ENCODE assay signal across 19 cellular contexts in genomic region chr13:21233086-21233485, GRCh38. TPM values are rescaled to one million over a fixed set of nuclear protein-coding genes. Genes with fewer than 3 reads are reported as not detected.
A peak's percentile ranks its signal among the peaks of the same experiment; 100 is the strongest.
DNase-seq lines count a peak whose midpoint lies in the region; ATAC-seq, FAIRE-seq and TF ChIP-seq lines count a peak whose summit lies in the region.
"Had no signal": no experiment of that assay in that cellular context is flagged by ENCODE, and none has a peak within 500 bp of the region (broad histone marks: within the 10 kb centered on the region; RNA-seq: fewer than 3 reads in every experiment).

No MANE protein-coding gene starts in this region.

- H3K4me3 ChIP-seq in GM23338 (no peak overlapping the region), GM12878 (no peak overlapping the region), rectal smooth muscle tissue (ENCODE audit: low read length) (no peak overlapping the region), small intestine (ENCODE audit: low read depth in 1 of 2, low read length in 2 of 2) (no peak overlapping the region)
- H3K4me3 ChIP-seq: SJCRH30, tibial nerve had no signal

- TF ChIP-seq POLR2A in GM12878 (IDR thresholded peaks at IDR 0.05; ENCODE audit: low read depth, low read length), result no peak

- H3K4me3 Mint-ChIP-seq in GM23338, result no peak overlapping the region
- H3K4me3 Mint-ChIP-seq: activated naive CD4-positive, alpha-beta T cell treated with anti-CD3 and anti-CD28 coated beads for 36 hours; CD8-positive, alpha-beta memory T cell; endodermal cell had no signal

- no TSS peak for BruUV-seq in GM12878 (replicated peaks; lab: Mats Ljungman, UMichigan)

- H3K36me3 ChIP-seq in GM23338 (ENCODE audit: insufficient read depth) (no peaks in the 10 kb centered on the region), GM12878 (ENCODE audit: control insufficient read depth in 2 of 2, insufficient read depth in 2 of 2, low read length in 1 of 2) (no peaks in the 10 kb centered on the region), rectal smooth muscle tissue (ENCODE audit: control insufficient read depth, insufficient read depth, low read length) (no peaks in the 10 kb centered on the region), small intestine (ENCODE audit: control insufficient read depth in 2 of 2, insufficient read depth in 2 of 2, low read length in 2 of 2) (no peaks in the 10 kb centered on the region)
- H3K36me3 ChIP-seq: SJCRH30, tibial nerve had no signal

- no peaks in the 10 kb centered on the region; the same call in 2 of the 3 replicates for H3K4me1 Mint-ChIP-seq in GM23338
- H3K4me1 Mint-ChIP-seq: endodermal cell had no signal

- CTCF ChIA-PET in GM12878 (lab: Yijun Ruan, JAX), result interaction anchor here (0.8 to 1.1 kb wide), 2 partner anchors 14 to 78 kb away, joined by 3 read pairs; no protein-coding TSS in a partner anchor

- ATAC-seq in GM23338, result no peak
- peak; percentile 36 for ATAC-seq in GM12878
- no peak for ATAC-seq in HG03139 (IDR thresholded peaks at IDR 0.05; ENCODE audit: unreplicated experiment)

- peaks cover 8% of the 10 kb centered on the region; the same call in 1 of the 2 replicates for H3K9me2 ChIP-seq in GM23338 (ENCODE audit: insufficient read depth)

- H3K9me3 ChIP-seq in GM12878 (replicated peaks; ENCODE audit: control insufficient read depth, insufficient read depth, low read length) (no peaks in the 10 kb centered on the region; the same call in 2 of the 3 replicates), small intestine (ENCODE audit: control insufficient read depth, low read depth) (no peaks in the 10 kb centered on the region)
- H3K9me3 ChIP-seq: SJCRH30, tibial nerve had no signal

- TF ChIP-seq RAD21 in GM12878 (IDR thresholded peaks at IDR 0.05; ENCODE audit: insufficient read depth, low read depth, low read length), result no peak

- H3K4me1 ChIP-seq in GM23338 (ENCODE audit: insufficient read depth), result no peaks in the 10 kb centered on the region
- no peaks in the 10 kb centered on the region for H3K4me1 ChIP-seq in GM12878 (ENCODE audit: control insufficient read depth, insufficient read depth, low read length)
- H3K4me1 ChIP-seq in rectal smooth muscle tissue (ENCODE audit: control insufficient read depth, insufficient read depth, low read length), result no peaks in the 10 kb centered on the region
- no peaks in the 10 kb centered on the region for H3K4me1 ChIP-seq in small intestine (ENCODE audit: control insufficient read depth in 2 of 2, insufficient read depth in 1 of 2, low read depth in 1 of 2, low read length in 1 of 2)
- H3K4me1 ChIP-seq: SJCRH30, tibial nerve had no signal

- RAD21 ChIA-PET in GM12878 (lab: Charles Lee; ENCODE audit: unreplicated experiment), result no interaction called here

- DNase-seq in NOMO-1 treated with DMSO at 0.1 percent for 48 hours (lab: John Stamatoyannopoulos, UW; ENCODE audit: unreplicated experiment) (peak; percentile 20), NOMO-1 treated with dmso at 0.1 percent for 144 hours (lab: John Stamatoyannopoulos, UW; ENCODE audit: unreplicated experiment) (no peak), GM23338 (ENCODE audit: low spot score) (no peak), GM12878 (ENCODE audit: low read depth, low spot score) (no peak), putamen (ENCODE audit: low spot score) (no peak), small intestine (no peak)
- DNase-seq: 8988T; activated naive CD4-positive, alpha-beta T cell treated with anti-CD3 and anti-CD28 coated beads for 36 hours; CD8-positive, alpha-beta memory T cell; endodermal cell; glutamatergic neuron; kidney; NCI-H2227 treated with DMSO at 0.1 percent for 48 hours; SJCRH30 had no signal

- POLR2A ChIA-PET in GM12878 (lab: Charles Lee), result interaction anchor here (1.6 kb wide), 1 partner anchor 14 kb away, joined by 5 read pairs; no protein-coding TSS in a partner anchor

- H3K79me2 ChIP-seq in GM23338 (replicated peaks; ENCODE audit: insufficient read depth), result no peaks in the 10 kb centered on the region
- no peaks in the 10 kb centered on the region for H3K79me2 ChIP-seq in GM12878 (ENCODE audit: control insufficient read depth, insufficient read depth, low read length)

- no peak overlapping the region for H3K9ac ChIP-seq in GM12878 (ENCODE audit: control insufficient read depth, insufficient read depth, low read length)
- H3K9ac ChIP-seq in rectal smooth muscle tissue (ENCODE audit: low read length), result no peak overlapping the region

- no peaks in the 10 kb centered on the region for H3K36me3 Mint-ChIP-seq in GM23338 (ENCODE audit: low read depth)
- H3K36me3 Mint-ChIP-seq: CD8-positive, alpha-beta memory T cell had no signal

- no peak for TF ChIP-seq EP300 in GM12878 (IDR thresholded peaks at IDR 0.05; ENCODE audit: borderline replicate concordance in 1 of 2, control insufficient read depth in 1 of 2, low read depth in 2 of 2, low read length in 2 of 2)

- peak overlapping the region; percentile 57; the same call in 1 of the 2 replicates for H2AFZ ChIP-seq in GM23338
- peak overlapping the region; percentile 79 for H2AFZ ChIP-seq in GM12878 (ENCODE audit: control insufficient read depth, low read depth, low read length)

- H4K20me1 ChIP-seq in GM23338 (replicated peaks; ENCODE audit: insufficient read depth), result no peaks in the 10 kb centered on the region
- H4K20me1 ChIP-seq in GM12878 (ENCODE audit: control insufficient read depth, insufficient read depth), result no peaks in the 10 kb centered on the region

- no peaks in the 10 kb centered on the region for H3F3A ChIP-seq in GM23338 (replicated peaks; ENCODE audit: low read depth)

- no peak for FAIRE-seq in GM12878 (lab: Jason Lieb, UNC)
- FAIRE-seq in small intestine (lab: Jason Lieb, UNC), result no peak
- FAIRE-seq: GM12891, kidney had no signal

- no peak overlapping the region for H3K27ac Mint-ChIP-seq in GM23338
- H3K27ac Mint-ChIP-seq: activated naive CD4-positive, alpha-beta T cell treated with anti-CD3 and anti-CD28 coated beads for 36 hours; endodermal cell; progenitor cell of endocrine pancreas had no signal

- H3K27ac ChIP-seq in GM23338 (ENCODE audit: low read depth), result no peak overlapping the region
- peak overlapping the region; percentile 33; the same call in 1 of the 2 replicates for H3K27ac ChIP-seq in GM12878 (ENCODE audit: control insufficient read depth, insufficient read depth)
- H3K27ac ChIP-seq in rectal smooth muscle tissue (ENCODE audit: low read depth, low read length), result peak overlapping the region; percentile 24
- peak overlapping the region in 1 of 2 donors; percentile 83 for H3K27ac ChIP-seq in small intestine (ENCODE audit: low read depth in 1 of 2, low read length in 1 of 2)
- H3K27ac ChIP-seq: SJCRH30 had no signal

- in situ Hi-C loops in GM12878 (cut with MboI), result no loop called here

- H3K27me3 Mint-ChIP-seq in GM23338 (ENCODE audit: insufficient read depth, low read depth, poor library complexity), result no peaks in the 10 kb centered on the region
- H3K27me3 Mint-ChIP-seq: progenitor cell of endocrine pancreas had no signal

- SMC1A ChIA-PET in GM12878 (lab: Charles Lee; ENCODE audit: uncharacterized antibody, unreplicated experiment), result interaction anchor here (1.3 to 1.5 kb wide), 2 partner anchors 9 to 14 kb away, joined by 5 to 8 read pairs; no protein-coding TSS in a partner anchor

- no peaks in the 10 kb centered on the region for H3K27me3 ChIP-seq in GM23338 (ENCODE audit: insufficient read depth)
- no peaks in the 10 kb centered on the region for H3K27me3 ChIP-seq in GM12878 (replicated peaks in 1 of 2; ENCODE audit: control insufficient read depth in 2 of 2, insufficient read depth in 2 of 2, low read length in 1 of 2)
- no peaks in the 10 kb centered on the region for H3K27me3 ChIP-seq in rectal smooth muscle tissue (ENCODE audit: control insufficient read depth, insufficient read depth, low read length)
- H3K27me3 ChIP-seq in small intestine (ENCODE audit: control insufficient read depth in 2 of 2, insufficient read depth in 2 of 2, low read length in 2 of 2), result peaks cover 0 to 2% of the 10 kb centered on the region in 2 donors
- H3K27me3 ChIP-seq: tibial nerve had no signal

- no peak for TF ChIP-seq CTCF in GM23338 (conservative IDR thresholded peaks at IDR 0.05; ENCODE audit: low read depth in 2 of 2)
- no peak for TF ChIP-seq CTCF in GM12878 (IDR thresholded peaks at IDR 0.05 in 2 of 3, conservative IDR thresholded peaks at IDR 0.05 in 1 of 3; ENCODE audit: control insufficient read depth in 2 of 3, extremely low read depth in 1 of 3, insufficient read depth in 1 of 3, low read depth in 3 of 3, low read length in 3 of 3)

- H3K4me2 ChIP-seq in GM23338, result no peak overlapping the region
- H3K4me2 ChIP-seq in GM12878 (ENCODE audit: control insufficient read depth, insufficient read depth), result peak overlapping the region; percentile 48; the same call in 1 of the 2 replicates

- no peaks in the 10 kb centered on the region; the same call in 2 of the 3 replicates for H3K9me3 Mint-ChIP-seq in GM23338
- H3K9me3 Mint-ChIP-seq: activated naive CD4-positive, alpha-beta T cell treated with anti-CD3 and anti-CD28 coated beads for 36 hours; CD8-positive, alpha-beta memory T cell had no signal

- intact Hi-C loops in GM12878 (cut with micrococcal nuclease; ENCODE audit: unreplicated experiment), result no loop called here

- WGBS in GM12878 (ENCODE audit: insufficient coverage, insufficient replicate concordance, low lambda C conversion rate, missing lambda C conversion rate), result 47% methylated on average over 3 of the region's 3 CpGs
- WGBS in small intestine, 3 donors, result 55 to 65% (median 59%) methylated on average over 3 of the region's 3 CpGs

RNA-seq across cellular contexts. Expression of gene MRPL57, which starts 56.6 kb away (rescaled TPM):
- total RNA-seq in GM23338 (2014; rRNA removed; shearing (Covaris generic)), result 39.5 and 41.6 TPM in 2 replicates
- 110 and 119 TPM in 2 replicates for polyA plus RNA-seq in GM23338 (2016; fragmentation: Nextera tagmentation; extraction: Ambion mirVana)
- total RNA-seq in GM12878 (2013; cell fraction: nucleolus; rRNA removed), result 10.1 and 10.7 TPM in 2 replicates
- total RNA-seq in GM12878 (2014; rRNA removed), result 50.3 and 60.3 TPM in 2 replicates
- 14.3 and 16.5 TPM in 2 replicates for total RNA-seq in GM12878 (2014; rRNA removed; fragmentation: Illumina TruSeq; extraction: Trizol)
- total RNA-seq in GM12878 (2021), result 23.9 and 26.0 TPM in 2 replicates
- 7.4 TPM for polyA plus RNA-seq in GM12878 (2011; ENCODE audit: low read depth)
- 15.6 and 20.2 TPM in 2 replicates for polyA plus RNA-seq in GM12878 (2011; rRNA removed)
- 11.3 and 16.7 TPM in 2 replicates for polyA plus RNA-seq in GM12878 (2011; cell fraction: cytosol; rRNA removed)
- 10.8 and 14.2 TPM in 2 replicates for polyA plus RNA-seq in GM12878 (2011; cell fraction: nucleus; rRNA removed)
- 20.7 TPM in 2 replicates for polyA plus RNA-seq in GM12878 (2012)
- 8.1 and 10.5 TPM in 2 replicates for polyA plus RNA-seq in GM12878 (2014; fragmentation: Illumina TruSeq; extraction: Trizol)
- 10 to 100 TPM; 13.2 to 25.8 TPM for polyA plus RNA-seq in GM12878 (2014; fragmentation: Nextera tagmentation; extraction: Ambion mirVana)
- 47.5 and 54.4 TPM in 2 replicates for polyA plus RNA-seq in GM12878 (2014; rRNA removed)
- 10 to 100 TPM; 87.5 to 90.6 TPM for polyA plus RNA-seq in GM12878 (2016; fragmentation: Nextera tagmentation; extraction: Ambion mirVana)
- polyA minus RNA-seq in GM12878 (2011; rRNA and poly(A)+ RNA removed), result 3.3 and 4.9 TPM in 2 replicates
- polyA minus RNA-seq in GM12878 (2011; cell fraction: cytosol; rRNA and poly(A)+ RNA removed), result 4.2 and 5.1 TPM in 2 replicates
- 4.7 and 8.7 TPM in 2 replicates for polyA minus RNA-seq in GM12878 (2011; cell fraction: nucleus; rRNA and poly(A)+ RNA removed)
- 10 to 100 TPM; 22.2 to 27.7 (median 25.3) TPM for polyA plus RNA-seq in small intestine

RNA-seq across cellular contexts. Expression of gene SKA3, which starts 56.7 kb away (rescaled TPM):
- total RNA-seq in GM23338 (2014; rRNA removed; shearing (Covaris generic)), result 65.9 and 70.2 TPM in 2 replicates
- 179 TPM in 2 replicates for polyA plus RNA-seq in GM23338 (2016; fragmentation: Nextera tagmentation; extraction: Ambion mirVana)
- total RNA-seq in GM12878 (2013; cell fraction: nucleolus; rRNA removed), result 13.3 and 17.5 TPM in 2 replicates
- 24.5 and 28.0 TPM in 2 replicates for total RNA-seq in GM12878 (2014; rRNA removed)
- 26.2 and 27.1 TPM in 2 replicates for total RNA-seq in GM12878 (2014; rRNA removed; fragmentation: Illumina TruSeq; extraction: Trizol)
- total RNA-seq in GM12878 (2021), result 25.7 and 26.2 TPM in 2 replicates
- polyA plus RNA-seq in GM12878 (2011; ENCODE audit: low read depth), result 8.0 TPM
- polyA plus RNA-seq in GM12878 (2011; rRNA removed), result 27.0 and 45.3 TPM in 2 replicates
- polyA plus RNA-seq in GM12878 (2011; cell fraction: cytosol; rRNA removed), result 11.5 and 14.1 TPM in 2 replicates
- polyA plus RNA-seq in GM12878 (2011; cell fraction: nucleus; rRNA removed), result 9.8 and 11.4 TPM in 2 replicates
- polyA plus RNA-seq in GM12878 (2012), result 8.7 and 12.4 TPM in 2 replicates
- polyA plus RNA-seq in GM12878 (2014; fragmentation: Illumina TruSeq; extraction: Trizol), result 36.3 and 41.8 TPM in 2 replicates
- polyA plus RNA-seq in GM12878 (2014; fragmentation: Nextera tagmentation; extraction: Ambion mirVana), result 10 to 100 TPM; 13.5 to 15.1 TPM
- polyA plus RNA-seq in GM12878 (2014; rRNA removed), result 21.6 and 25.4 TPM in 2 replicates
- 10 to 100 TPM; 59.0 to 69.7 TPM for polyA plus RNA-seq in GM12878 (2016; fragmentation: Nextera tagmentation; extraction: Ambion mirVana)
- polyA minus RNA-seq in GM12878 (2011; rRNA and poly(A)+ RNA removed), result 16.7 and 22.7 TPM in 2 replicates
- polyA minus RNA-seq in GM12878 (2011; cell fraction: cytosol; rRNA and poly(A)+ RNA removed), result 13.9 and 17.0 TPM in 2 replicates
- polyA minus RNA-seq in GM12878 (2011; cell fraction: nucleus; rRNA and poly(A)+ RNA removed), result 6.5 and 7.5 TPM in 2 replicates
- 1 to 10 TPM in 1 of 3 donors, under 1 TPM in 1, not detected in 1; 0.89 to 9.0 TPM for polyA plus RNA-seq in small intestine
- polyA plus RNA-seq: CD8-positive, alpha-beta memory T cell had no signal
